Comparison of ENCODE assay signal across 1 cellular context in the genomic region with DNA sequence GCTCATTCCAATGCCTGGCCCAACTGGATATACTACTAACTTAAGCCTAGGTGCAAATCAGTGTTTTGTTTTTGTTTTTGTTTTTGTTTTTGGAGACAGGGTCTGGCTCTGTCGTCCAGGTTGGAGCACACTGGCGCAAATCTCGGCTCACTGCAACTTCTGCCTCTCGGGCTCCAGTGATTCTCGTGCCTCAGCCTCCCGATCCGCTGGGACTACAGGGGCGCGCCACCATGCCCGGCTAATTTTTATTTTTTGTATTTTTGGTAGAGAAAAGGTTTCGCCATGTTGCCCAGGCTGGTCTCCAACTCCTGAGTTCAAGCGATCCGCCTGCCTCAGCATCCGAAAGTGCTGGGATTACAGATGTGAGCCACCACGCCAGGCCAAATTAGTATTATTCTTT.
TF ChIP-seq lines count a peak whose summit lies in the region.

No MANE protein-coding gene starts in this region.

TF ChIP-seq in GM23338, 12 proteins besides CTCF, POLR2A, EP300 and RAD21 (continued from another document):
- TF ChIP-seq ZNF462 (CRISPR knock-in tag; IDR thresholded peaks at IDR 0.05) (no peak), ZNF331 (CRISPR knock-in tag; IDR thresholded peaks at IDR 0.05; ENCODE audit: low read depth) (no peak), POLR2AphosphoS5 (IDR thresholded peaks at IDR 0.05; ENCODE audit: low read depth) (no peak)
- TF ChIP-seq, protein P1, sequence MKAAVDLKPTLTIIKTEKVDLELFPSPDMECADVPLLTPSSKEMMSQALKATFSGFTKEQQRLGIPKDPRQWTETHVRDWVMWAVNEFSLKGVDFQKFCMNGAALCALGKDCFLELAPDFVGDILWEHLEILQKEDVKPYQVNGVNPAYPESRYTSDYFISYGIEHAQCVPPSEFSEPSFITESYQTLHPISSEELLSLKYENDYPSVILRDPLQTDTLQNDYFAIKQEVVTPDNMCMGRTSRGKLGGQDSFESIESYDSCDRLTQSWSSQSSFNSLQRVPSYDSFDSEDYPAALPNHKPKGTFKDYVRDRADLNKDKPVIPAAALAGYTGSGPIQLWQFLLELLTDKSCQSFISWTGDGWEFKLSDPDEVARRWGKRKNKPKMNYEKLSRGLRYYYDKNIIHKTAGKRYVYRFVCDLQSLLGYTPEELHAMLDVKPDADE (IDR thresholded peaks at IDR 0.05), result no peak
